Comparison of ENCODE assay signal across 10 cellular contexts in the genomic region with DNA sequence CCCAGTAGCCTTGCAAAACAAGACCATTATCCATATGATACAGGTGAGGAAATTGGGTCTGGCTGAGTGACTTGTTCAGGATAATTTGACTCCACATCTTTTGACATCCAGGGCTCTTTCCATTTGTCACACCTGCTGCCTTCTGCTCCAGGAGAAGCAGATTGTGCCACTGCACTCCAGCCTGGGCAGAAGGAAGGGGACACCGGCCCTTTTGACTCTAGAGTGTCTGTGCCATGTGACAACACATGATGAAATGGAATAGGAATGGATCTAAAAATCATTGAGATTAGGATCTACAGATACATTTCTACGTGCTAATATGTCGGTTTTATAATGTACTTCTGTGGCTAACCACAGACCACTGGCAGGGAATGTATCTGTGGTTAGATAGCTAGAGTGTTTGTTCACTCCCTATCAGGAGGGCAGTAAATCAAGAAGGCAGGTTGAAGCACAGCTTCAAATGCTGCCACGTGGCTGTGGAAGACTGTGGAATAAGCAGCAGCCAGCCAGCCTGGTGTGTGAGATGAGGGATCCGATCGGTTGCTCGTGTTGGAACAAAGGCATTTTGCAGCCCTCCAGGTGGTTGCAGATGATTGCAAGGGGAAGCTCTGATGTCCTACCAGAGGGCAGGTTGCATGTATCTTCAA.
A peak's percentile ranks its signal among the peaks of the same experiment; 100 is the strongest.
DNase-seq lines count a peak whose midpoint lies in the region; ATAC-seq and TF ChIP-seq lines count a peak whose summit lies in the region.
"Had no signal": no experiment of that assay in that cellular context is flagged by ENCODE, and none has a peak within 500 bp of the region (broad histone marks: within the 10 kb centered on the region; RNA-seq: fewer than 3 reads in every experiment).

No MANE protein-coding gene starts in this region.

- no peak for TF ChIP-seq POLR2A in GM18505 (IDR thresholded peaks at IDR 0.05; ENCODE audit: borderline replicate concordance, extremely low read depth, insufficient read depth, insufficient read length)

- no peak overlapping the region for H3K4me3 ChIP-seq in skeletal muscle cell (ENCODE audit: low read depth, low read length)

- H3K27ac ChIP-seq in caudate nucleus (ENCODE audit: low read depth, low read length): peak overlapping the region; percentile 56
- H3K27ac ChIP-seq: heart left ventricle had no signal

- no peak for ATAC-seq in GM18505 (IDR thresholded peaks at IDR 0.05; ENCODE audit: unreplicated experiment)

- DNase-seq in NCI-H1417 (lab: John Stamatoyannopoulos, UW) (peak; percentile 40 to 90 (median 80)), NCI-H1417 treated with DMSO at 0.1 percent for 48 hours (lab: John Stamatoyannopoulos, UW) (no peak), NCI-H2196 (lab: John Stamatoyannopoulos, UW; ENCODE audit: unreplicated experiment) (peak; percentile 31), caudate nucleus (lab: John Stamatoyannopoulos, UW) (no peak), skeletal muscle cell (ENCODE audit: low read depth) (peak; percentile 70)
- DNase-seq in stimulated activated CD4-positive, alpha-beta T cell treated with anti-CD3 and anti-CD28 coated beads, Interleukin-4, amount 100 ng/mL, for 4 hours: no peak
- no peak for DNase-seq in activated T-cell treated with anti-CD3 and anti-CD28 coated beads, Interleukin-2, amount 50 U/mL, for 1 hour
- DNase-seq: activated CD8-positive, alpha-beta memory T cell treated with anti-CD3 and anti-CD28 coated beads, Interleukin-2, amount 50 U/mL, for 4 hours; heart left ventricle had no signal

Comparison
In these comparisons a context has a peak if more than half of its experiments do, and no peak if none do; other contexts are left out.
1. DNase-seq: peak in NCI-H1417 (3 of 3), NCI-H2196 (single experiment) and skeletal muscle cell (single experiment); none in NCI-H1417 treated with DMSO at 0.1 percent for 48 hours (single experiment), caudate nucleus (0 of 61), stimulated activated CD4-positive, alpha-beta T cell treated with anti-CD3 and anti-CD28 coated beads, Interleukin-4, amount 100 ng/mL, for 4 hours (0 of 2) and activated T-cell treated with anti-CD3 and anti-CD28 coated beads, Interleukin-2, amount 50 U/mL, for 1 hour (single experiment).